Comparison of ENCODE assay signal across 8 cellular contexts in genomic region chr1:76154213-76154956, GRCh38.
A peak's percentile ranks its signal among the peaks of the same experiment; 100 is the strongest.
DNase-seq lines count a peak whose midpoint lies in the region; ATAC-seq lines count a peak whose summit lies in the region.

No MANE protein-coding gene starts in this region.

- H3K27me3 ChIP-seq in HUES48 (ENCODE audit: control insufficient read depth, insufficient read depth, low read length) (no peaks in the 10 kb centered on the region), NT2/D1 (ENCODE audit: insufficient read depth, insufficient read length) (no peaks in the 10 kb centered on the region)

- H3K36me3 ChIP-seq in HUES48 (ENCODE audit: control insufficient read depth, insufficient read depth, low read length) (no peaks in the 10 kb centered on the region), NT2/D1 (ENCODE audit: insufficient read depth, insufficient read length, low read length) (no peaks in the 10 kb centered on the region)

- ATAC-seq in GM21515 (IDR thresholded peaks at IDR 0.05; ENCODE audit: unreplicated experiment) (peak; percentile 97), esophagus mucosa (peak; percentile 88)

- DNase-seq in DMS 273 treated with DMSO at 0.1 percent for 48 hours (lab: John Stamatoyannopoulos, UW): peak; percentile 39
- peak; percentile 66 for DNase-seq in NT2/D1 (ENCODE audit: low read depth, low spot score)
- DNase-seq in activated T-cell treated with anti-CD3 and anti-CD28 coated beads for 24 hours (ENCODE audit: low read depth): peak; percentile 75
- peak; percentile 76 for DNase-seq in myocyte (ENCODE audit: low read depth)
- peak; percentile 60 for DNase-seq in stimulated activated CD8-positive, alpha-beta memory T cell treated with anti-CD3 and anti-CD28 coated beads, Interleukin-7, amount 100 ng/mL, for 24 hours (ENCODE audit: low read depth)

- H3K4me3 ChIP-seq in HUES48 (ENCODE audit: low read depth, low read length) (0 out of 2 replicates have a peak overlapping the region, but pooled peaks have one; percentile 10), NT2/D1 (ENCODE audit: insufficient read length, low read depth) (no peak overlapping the region)

- no peaks in the 10 kb centered on the region for H3K9me3 ChIP-seq in HUES48 (ENCODE audit: control insufficient read depth, insufficient read depth, low read length)
- H3K9me3 ChIP-seq in NT2/D1 (ENCODE audit: insufficient read depth, low read length): no peaks in the 10 kb centered on the region

- no peak overlapping the region for H3K27ac ChIP-seq in HUES48 (ENCODE audit: low read depth, low read length)

- H3K9ac ChIP-seq in HUES48 (ENCODE audit: low read depth, low read length) (no peak overlapping the region), NT2/D1 (ENCODE audit: insufficient read length, low read depth) (no peak overlapping the region)

- H3K4me1 ChIP-seq in HUES48 (ENCODE audit: control insufficient read depth, insufficient read depth, low read length): peaks cover 5% of the 10 kb centered on the region
- H3K4me1 ChIP-seq in NT2/D1 (ENCODE audit: insufficient read depth, insufficient read length): peaks cover 2% of the 10 kb centered on the region
